Comparison of ENCODE assay signal across 9 cellular contexts in the genomic region with DNA sequence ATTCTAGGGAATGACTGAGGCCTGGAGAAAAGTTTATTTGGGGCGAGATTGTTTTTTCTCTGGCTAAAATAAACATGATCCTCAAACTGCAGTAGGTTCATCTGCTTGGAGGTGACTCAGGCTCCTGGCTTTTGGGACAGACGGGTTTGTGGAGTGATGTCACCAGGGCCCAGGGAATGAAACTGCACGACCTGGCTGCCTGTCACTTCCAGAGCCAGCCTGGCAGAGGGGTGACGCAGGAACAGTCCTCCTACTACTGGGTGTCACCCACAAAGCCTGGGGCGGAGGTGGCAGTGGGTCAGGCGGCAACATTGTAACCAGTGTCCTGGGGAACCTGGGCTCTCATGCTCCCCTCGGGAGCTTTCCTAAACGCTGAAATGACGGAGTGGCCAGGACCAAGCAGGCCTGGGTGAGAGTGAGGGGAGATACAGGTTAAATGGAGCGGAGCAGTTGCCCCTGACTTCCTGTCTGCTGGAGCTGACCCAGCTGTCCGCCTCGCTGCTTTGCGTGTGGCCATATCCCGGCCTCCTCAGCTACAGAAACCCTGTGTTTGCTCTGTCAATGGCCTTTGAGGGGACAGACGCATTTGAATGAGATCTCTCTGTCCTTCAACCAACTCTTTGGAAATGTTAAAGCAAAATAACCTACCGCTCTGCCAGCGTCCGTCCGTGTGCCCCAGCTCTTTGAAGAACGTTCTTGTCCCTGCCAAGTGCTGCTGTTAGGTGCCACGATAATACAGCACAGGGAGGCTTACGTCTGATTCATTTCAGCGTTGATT. TPM values are rescaled to one million over a fixed set of nuclear protein-coding genes. Genes with fewer than 3 reads are reported as not detected.
DNase-seq lines count a peak whose midpoint lies in the region; ATAC-seq and TF ChIP-seq lines count a peak whose summit lies in the region.
"Had no signal": no experiment of that assay in that cellular context is flagged by ENCODE, and none has a peak within 500 bp of the region (broad histone marks: within the 10 kb centered on the region; RNA-seq: fewer than 3 reads in every experiment).

No MANE protein-coding gene starts in this region.

- H3K4me3 ChIP-seq in Caco-2 (ENCODE audit: low read depth, low read length) (no peak overlapping the region), foreskin fibroblast (ENCODE audit: low read depth in 1 of 2, low read length in 2 of 2) (no peak overlapping the region)
- H3K4me3 ChIP-seq: GM12878 had no signal

- H3K27ac Mint-ChIP-seq in Caco-2 (ENCODE audit: unreplicated experiment) (peak overlapping the region; percentile 49), T-helper 17 cell (no peak overlapping the region)
- H3K27ac Mint-ChIP-seq in activated CD4-positive, alpha-beta memory T cell treated with anti-CD3 and anti-CD28 coated beads for 36 hours, result no peak overlapping the region

- DNase-seq in Caco-2 (peak in 1 of 2 experiments; percentile 36), RWPE1 (ENCODE audit: low spot score) (no peak), foreskin fibroblast (peak; percentile 78 to 87), nucleus accumbens (lab: John Stamatoyannopoulos, UW) (peak in 53 of 56 donors; percentile 29 to 86 (median 61)), T-helper 17 cell (no peak), NCI-H82 treated with DMSO at 0.1 percent for 48 hours (lab: John Stamatoyannopoulos, UW; ENCODE audit: unreplicated experiment) (no peak)
- no peak for DNase-seq in activated CD4-positive, alpha-beta memory T cell treated with anti-CD3 and anti-CD28 coated beads for 36 hours

- no peaks in the 10 kb centered on the region for H3K9me3 Mint-ChIP-seq in Caco-2 (ENCODE audit: unreplicated experiment)
- H3K9me3 Mint-ChIP-seq in activated CD4-positive, alpha-beta memory T cell treated with anti-CD3 and anti-CD28 coated beads for 36 hours, result no peaks in the 10 kb centered on the region

- peaks cover 40% of the 10 kb centered on the region for H3K4me1 Mint-ChIP-seq in Caco-2 (ENCODE audit: low read depth, unreplicated experiment)
- peaks cover 30% of the 10 kb centered on the region for H3K4me1 Mint-ChIP-seq in T-helper 17 cell
- peaks cover 11% of the 10 kb centered on the region for H3K4me1 Mint-ChIP-seq in activated CD4-positive, alpha-beta memory T cell treated with anti-CD3 and anti-CD28 coated beads for 36 hours (ENCODE audit: low read depth)

- no peak for TF ChIP-seq CTCF in Caco-2 (IDR thresholded peaks at IDR 0.05; ENCODE audit: insufficient read depth in 1 of 2, low read depth in 1 of 2, low read length in 1 of 2, severe bottlenecking in 1 of 2, unreplicated experiment in 1 of 2)
- TF ChIP-seq CTCF in RWPE1 (conservative IDR thresholded peaks at IDR 0.05; ENCODE audit: low read depth), result no peak
- no peak for TF ChIP-seq CTCF in foreskin fibroblast (IDR thresholded peaks at IDR 0.05; ENCODE audit: low read depth, low read length)

- CTCF ChIA-PET in Caco-2 (lab: Charles Lee) (interaction anchor here (0.9 kb wide), 1 partner anchor 48 kb away, joined by 4 read pairs; no protein-coding TSS in a partner anchor), RWPE1 (lab: Yijun Ruan, JAX) (interaction anchor here (0.6 to 1.9 kb wide), 3 partner anchors 19 to 681 kb away, joined by 3 to 6 read pairs (median 5); no protein-coding TSS in a partner anchor)
- CTCF ChIA-PET in activated CD4-positive, alpha-beta memory T cell treated with anti-CD3 and anti-CD28 coated beads for 36 hours (lab: Charles Lee), result no interaction called here

- H3K36me3 ChIP-seq in Caco-2 (ENCODE audit: control insufficient read depth, insufficient read depth, low read length), result peaks cover 1% of the 10 kb centered on the region; the same call in 1 of the 2 replicates

- H3K36me3 Mint-ChIP-seq in Caco-2 (ENCODE audit: insufficient read depth, unreplicated experiment), result peaks cover 6% of the 10 kb centered on the region
- H3K36me3 Mint-ChIP-seq in T-helper 17 cell (ENCODE audit: low read depth), result no peaks in the 10 kb centered on the region
- no peaks in the 10 kb centered on the region for H3K36me3 Mint-ChIP-seq in activated CD4-positive, alpha-beta memory T cell treated with anti-CD3 and anti-CD28 coated beads for 36 hours

- H3K27me3 Mint-ChIP-seq in Caco-2 (ENCODE audit: insufficient read depth, unreplicated experiment) (no peaks in the 10 kb centered on the region), T-helper 17 cell (no peaks in the 10 kb centered on the region)
- no peaks in the 10 kb centered on the region for H3K27me3 Mint-ChIP-seq in activated CD4-positive, alpha-beta memory T cell treated with anti-CD3 and anti-CD28 coated beads for 36 hours

- no peak overlapping the region for H3K4me3 Mint-ChIP-seq in Caco-2 (ENCODE audit: unreplicated experiment)
- no peak overlapping the region for H3K4me3 Mint-ChIP-seq in T-helper 17 cell
- H3K4me3 Mint-ChIP-seq in activated CD4-positive, alpha-beta memory T cell treated with anti-CD3 and anti-CD28 coated beads for 36 hours, result no peak overlapping the region

- intact Hi-C loops in Caco-2 (cut with micrococcal nuclease; ENCODE audit: unreplicated experiment), result no loop called here
- intact Hi-C loops in activated CD4-positive, alpha-beta memory T cell treated with anti-CD3 and anti-CD28 coated beads for 36 hours (cut with micrococcal nuclease), result no loop called here

- peaks cover 30% of the 10 kb centered on the region for H3K4me1 ChIP-seq in Caco-2

- H3K27ac ChIP-seq in RWPE1, result peak overlapping the region; percentile 89

- no peaks in the 10 kb centered on the region for H3K9me3 ChIP-seq in Caco-2
- no peaks in the 10 kb centered on the region for H3K9me3 ChIP-seq in T-helper 17 cell (ENCODE audit: control insufficient read depth, low read length, poor library complexity, severe bottlenecking)

- no TSS peak for BruUV-seq in Caco-2 (replicated peaks; lab: Mats Ljungman, UMichigan)

- POLR2A ChIA-PET in Caco-2 (lab: Charles Lee) (no interaction called here), RWPE1 (lab: Yijun Ruan, JAX; ENCODE audit: low non-redundant PET) (interaction anchor here (0.6 kb wide), 1 partner anchor 320 kb away, joined by 4 read pairs; no protein-coding TSS in a partner anchor)
- POLR2A ChIA-PET in activated CD4-positive, alpha-beta memory T cell treated with anti-CD3 and anti-CD28 coated beads for 36 hours (lab: Charles Lee), result no interaction called here

- no peaks in the 10 kb centered on the region for H3K27me3 ChIP-seq in Caco-2 (replicated peaks; ENCODE audit: control insufficient read depth, insufficient read depth, low read length)

- ATAC-seq in T-helper 17 cell (no peak), GM21717 (IDR thresholded peaks at IDR 0.05; ENCODE audit: unreplicated experiment) (no peak)
- ATAC-seq: GM12878 had no signal

RNA-seq across cellular contexts. Expression of a gene that starts 6.5 kb away (rescaled TPM):
- total RNA-seq in Caco-2 (2022) (13.8 and 15.4 TPM in 2 replicates), T-helper 17 cell (10 to 100 TPM; 61.5 to 67.4 TPM)
- 10 to 100 TPM; 19.3 to 22.2 TPM for total RNA-seq in activated CD4-positive, alpha-beta memory T cell treated with anti-CD3 and anti-CD28 coated beads for 36 hours

RNA-seq across cellular contexts. Expression of a gene that starts 54.2 kb away (rescaled TPM):
- total RNA-seq in Caco-2 (2022) (24.0 and 25.4 TPM in 2 replicates), T-helper 17 cell (10 to 100 TPM; 82.2 to 90.5 TPM)
- 10 to 100 TPM in 1 of 2 experiments, 1 to 10 TPM in 1; 10.0 to 10.4 TPM for total RNA-seq in activated CD4-positive, alpha-beta memory T cell treated with anti-CD3 and anti-CD28 coated beads for 36 hours

Comparison
In these comparisons a context has a peak if more than half of its experiments do, and no peak if none do; other contexts are left out.
1. DNase-seq: peak in foreskin fibroblast (2 of 2) and nucleus accumbens (53 of 56); none in RWPE1 (single experiment), T-helper 17 cell (0 of 3), activated CD4-positive, alpha-beta memory T cell treated with anti-CD3 and anti-CD28 coated beads for 36 hours (single experiment) and NCI-H82 treated with DMSO at 0.1 percent for 48 hours (single experiment).